15 cellular contexts compared by ENCODE assay signal in genomic region chr9:91884746-91885687, GRCh38.
DNase-seq lines count a peak whose midpoint lies in the region; ATAC-seq and TF ChIP-seq lines count a peak whose summit lies in the region.
"Had no signal": no experiment of that assay in that cellular context is flagged by ENCODE, and none has a peak within 500 bp of the region (broad histone marks: within the 10 kb centered on the region; RNA-seq: fewer than 3 reads in every experiment).

No MANE protein-coding gene starts in this region.

- H3K4me2 ChIP-seq in osteoblast (ENCODE audit: insufficient read depth, low read length): no peak overlapping the region

- H3K4me3 ChIP-seq in cardiac fibroblast (replicated peaks in 1 of 2; ENCODE audit: low read depth in 2 of 2, low read length in 2 of 2) (no peak overlapping the region), osteoblast (ENCODE audit: insufficient read depth, low read length) (no peak overlapping the region)

- H3K36me3 ChIP-seq in osteoblast (ENCODE audit: insufficient read depth, low read length): no peaks in the 10 kb centered on the region

- H3K79me2 ChIP-seq in osteoblast (ENCODE audit: insufficient read depth, low read length): no peaks in the 10 kb centered on the region

- no peak for ATAC-seq in GM19397 (IDR thresholded peaks at IDR 0.05; ENCODE audit: unreplicated experiment)
- ATAC-seq in GM18868 (IDR thresholded peaks at IDR 0.05; ENCODE audit: unreplicated experiment): no peak
- ATAC-seq: activated CD8-positive, alpha-beta memory T cell treated with anti-CD3 and anti-CD28 coated beads, Interleukin-2, amount 10 ng/mL, durations not matched to agents 7 days and 5 days; left ventricle myocardium superior had no signal

- TF ChIP-seq CTCF in cardiac fibroblast (IDR thresholded peaks at IDR 0.05; ENCODE audit: low read depth, low read length) (no peak), osteoblast (IDR thresholded peaks at IDR 0.05; ENCODE audit: extremely low read depth, low read depth, low read length) (no peak)

- DNase-seq in GM03348 (ENCODE audit: low spot score) (peak; percentile 49), cardiac fibroblast (ENCODE audit: low read depth in 2 of 2) (peak; percentile 31 to 88), iPS-NIHi11 (ENCODE audit: low spot score) (peak; percentile 49), osteoblast (ENCODE audit: insufficient read length, low spot score, missing footprints) (no peak), NCI-H748 treated with DMSO at 0.1 percent for 48 hours (lab: John Stamatoyannopoulos, UW) (no peak), NCI-H748 (lab: John Stamatoyannopoulos, UW; ENCODE audit: unreplicated experiment) (no peak)
- DNase-seq: activated CD8-positive, alpha-beta memory T cell treated with anti-CD3 and anti-CD28 coated beads, Interleukin-2, amount 10 ng/mL, durations not matched to agents 7 days and 5 days; activated naive CD4-positive, alpha-beta T cell treated with anti-CD3 and anti-CD28 coated beads, Interleukin-2, amount 10 ng/mL, durations not matched to agents 7 days and 5 days; Caco-2; KG1; left ventricle myocardium superior; NCI-H1417 treated with DMSO at 0.1 percent for 48 hours; NCI-H446 had no signal

- H4K20me1 ChIP-seq in osteoblast (ENCODE audit: insufficient read depth, low read length): no peaks in the 10 kb centered on the region

- peaks cover 26% of the 10 kb centered on the region for H3K4me1 ChIP-seq in osteoblast (ENCODE audit: insufficient read depth, low read length)
- H3K4me1 ChIP-seq: Caco-2 had no signal

- peak overlapping the region; percentile 0 for H3K27ac ChIP-seq in osteoblast (ENCODE audit: low read depth, low read length)

- H3K9me3 ChIP-seq in osteoblast (ENCODE audit: low read depth, low read length): no peaks in the 10 kb centered on the region
- H3K9me3 ChIP-seq: Caco-2 had no signal

- no peak overlapping the region for H2AFZ ChIP-seq in osteoblast (ENCODE audit: low read length)

- peaks cover 3% of the 10 kb centered on the region for H3K27me3 ChIP-seq in osteoblast (ENCODE audit: insufficient read depth, low read length)

Comparison
In these comparisons a context has a peak if more than half of its experiments do, and no peak if none do; other contexts are left out.
1. DNase-seq: peak in GM03348 (single experiment), cardiac fibroblast (2 of 2) and iPS-NIHi11 (single experiment); none in osteoblast (single experiment), NCI-H748 treated with DMSO at 0.1 percent for 48 hours (single experiment) and NCI-H748 (single experiment).